Comparison of ENCODE assay signal across 1 cellular context in genomic region chr15:52021128-52021671, GRCh38.
TF ChIP-seq lines count a peak whose summit lies in the region.

No MANE protein-coding gene starts in this region.

TF ChIP-seq in GM23338, 12 proteins besides CTCF, POLR2A, EP300 and RAD21:
- no peak for TF ChIP-seq ZNF331 (CRISPR knock-in tag; IDR thresholded peaks at IDR 0.05; ENCODE audit: low read depth)
- no peak for TF ChIP-seq ZNF114 (CRISPR knock-in tag; IDR thresholded peaks at IDR 0.05)
- no peak for TF ChIP-seq REST (IDR thresholded peaks at IDR 0.05; ENCODE audit: unreplicated experiment)
- no peak for TF ChIP-seq EZH2 (IDR thresholded peaks at IDR 0.05; ENCODE audit: low read depth, unreplicated experiment)
- TF ChIP-seq CREB1 (CRISPR knock-in tag; IDR thresholded peaks at IDR 0.05; ENCODE audit: low read depth): no peak
- no peak for TF ChIP-seq JUNB (IDR thresholded peaks at IDR 0.05; ENCODE audit: unreplicated experiment)
- no peak for TF ChIP-seq ETS1 (IDR thresholded peaks at IDR 0.05)
- TF ChIP-seq EZH2phosphoT487 (IDR thresholded peaks at IDR 0.05; ENCODE audit: unreplicated experiment): no peak
- TF ChIP-seq POLR2AphosphoS5 (IDR thresholded peaks at IDR 0.05; ENCODE audit: low read depth): no peak
- TF ChIP-seq ZNF462 (CRISPR knock-in tag; IDR thresholded peaks at IDR 0.05): no peak
- no peak for TF ChIP-seq NANOG (IDR thresholded peaks at IDR 0.05; ENCODE audit: borderline replicate concordance)
- no peak for TF ChIP-seq STAT1 (IDR thresholded peaks at IDR 0.05; ENCODE audit: unreplicated experiment)
TF ChIP-seq in GM23338: peak in this region for 0.
